10 cellular contexts compared by ENCODE assay signal in genomic region chr2:106575955-106576354, GRCh38.
DNase-seq lines count a peak whose midpoint lies in the region; ATAC-seq, FAIRE-seq and TF ChIP-seq lines count a peak whose summit lies in the region.
"Had no signal": no experiment of that assay in that cellular context is flagged by ENCODE, and none has a peak within 500 bp of the region (broad histone marks: within the 10 kb centered on the region; RNA-seq: fewer than 3 reads in every experiment).

No MANE protein-coding gene starts in this region.

- H3K27ac ChIP-seq in mesodermal cell (ENCODE audit: low read depth, low read length, severe bottlenecking) = peak overlapping the region; percentile 50

- TF ChIP-seq CTCF in AG09319 (IDR thresholded peaks at IDR 0.05; ENCODE audit: low read depth, low read length) = no peak

- no peaks in the 10 kb centered on the region for H3K36me3 ChIP-seq in mesodermal cell (ENCODE audit: control insufficient read depth, insufficient read depth, low read length)
- H3K36me3 ChIP-seq: breast epithelium had no signal

- peak; percentile 97 for FAIRE-seq in endometrium (lab: Jason Lieb, UNC)

- WGBS in mesodermal cell (ENCODE audit: insufficient coverage in 2 of 2), 2 experiments = 17 to 22% methylated on average over 5 to 6 of the region's 6 CpGs

- H3K9me3 ChIP-seq in mesodermal cell (ENCODE audit: control insufficient read depth, low read length) = no peaks in the 10 kb centered on the region
- H3K9me3 ChIP-seq: breast epithelium had no signal

- no peak overlapping the region for H3K4me3 ChIP-seq in mesodermal cell (ENCODE audit: extremely low read depth, insufficient read depth, low read length, poor library complexity, severe bottlenecking)
- H3K4me3 ChIP-seq: breast epithelium had no signal

- peaks cover 9% of the 10 kb centered on the region for H3K4me1 ChIP-seq in mesodermal cell (ENCODE audit: control insufficient read depth, insufficient read depth, low read length, poor library complexity, severe bottlenecking)

- no peak for ATAC-seq in HG02870 (IDR thresholded peaks at IDR 0.05; ENCODE audit: unreplicated experiment)

- DNase-seq in AG09319 (ENCODE audit: extremely low read depth, low read depth) = peak; percentile 7
- peak; percentile 95 for DNase-seq in NCI-H2171 treated with DMSO at 0.1 percent for 48 hours (lab: John Stamatoyannopoulos, UW)
- DNase-seq in AML-193 (lab: John Stamatoyannopoulos, UW) = no peak
- DNase-seq in activated CD4-positive, alpha-beta T cell treated with anti-CD3 and anti-CD28 coated beads, Interleukin-2, amount 50 U/mL, for 48 hours = no peak
- no peak for DNase-seq in NCI-H187 (lab: John Stamatoyannopoulos, UW)
- DNase-seq: activated B cell treated with CpG ODN at 0.5 μM for 24 hours had no signal

Comparison
In these comparisons a context has a peak if more than half of its experiments do, and no peak if none do; other contexts are left out.
1. DNase-seq: peak in AG09319 (single experiment) and NCI-H2171 treated with DMSO at 0.1 percent for 48 hours (single experiment); none in AML-193 (0 of 2), activated CD4-positive, alpha-beta T cell treated with anti-CD3 and anti-CD28 coated beads, Interleukin-2, amount 50 U/mL, for 48 hours (0 of 2) and NCI-H187 (0 of 2).